Comparison of ENCODE assay signal across 1 cellular context in the genomic region with DNA sequence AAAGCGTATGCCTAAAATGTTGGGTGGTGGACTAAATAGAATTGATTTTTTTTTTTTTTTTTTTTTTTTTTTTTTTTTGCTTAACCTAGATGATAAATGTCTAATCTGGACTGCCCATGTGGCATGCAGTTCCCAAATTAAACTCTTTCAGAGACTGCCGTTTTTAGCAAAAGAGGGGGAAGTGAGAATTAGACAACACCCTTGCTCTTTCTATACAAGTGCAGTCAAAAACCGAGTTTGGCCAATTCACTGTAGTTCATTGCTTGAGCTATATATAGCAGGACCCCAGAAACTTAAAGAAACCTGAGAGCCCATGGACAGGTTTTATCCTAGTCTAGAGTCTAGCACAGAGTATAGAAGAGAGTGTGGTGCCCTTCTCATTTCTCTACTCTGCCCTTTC.
TF ChIP-seq lines count a peak whose summit lies in the region.

No MANE protein-coding gene starts in this region.

TF ChIP-seq in GM12878, 131 proteins besides CTCF, POLR2A, EP300 and RAD21 (continued from another document):
- TF ChIP-seq, protein P1, sequence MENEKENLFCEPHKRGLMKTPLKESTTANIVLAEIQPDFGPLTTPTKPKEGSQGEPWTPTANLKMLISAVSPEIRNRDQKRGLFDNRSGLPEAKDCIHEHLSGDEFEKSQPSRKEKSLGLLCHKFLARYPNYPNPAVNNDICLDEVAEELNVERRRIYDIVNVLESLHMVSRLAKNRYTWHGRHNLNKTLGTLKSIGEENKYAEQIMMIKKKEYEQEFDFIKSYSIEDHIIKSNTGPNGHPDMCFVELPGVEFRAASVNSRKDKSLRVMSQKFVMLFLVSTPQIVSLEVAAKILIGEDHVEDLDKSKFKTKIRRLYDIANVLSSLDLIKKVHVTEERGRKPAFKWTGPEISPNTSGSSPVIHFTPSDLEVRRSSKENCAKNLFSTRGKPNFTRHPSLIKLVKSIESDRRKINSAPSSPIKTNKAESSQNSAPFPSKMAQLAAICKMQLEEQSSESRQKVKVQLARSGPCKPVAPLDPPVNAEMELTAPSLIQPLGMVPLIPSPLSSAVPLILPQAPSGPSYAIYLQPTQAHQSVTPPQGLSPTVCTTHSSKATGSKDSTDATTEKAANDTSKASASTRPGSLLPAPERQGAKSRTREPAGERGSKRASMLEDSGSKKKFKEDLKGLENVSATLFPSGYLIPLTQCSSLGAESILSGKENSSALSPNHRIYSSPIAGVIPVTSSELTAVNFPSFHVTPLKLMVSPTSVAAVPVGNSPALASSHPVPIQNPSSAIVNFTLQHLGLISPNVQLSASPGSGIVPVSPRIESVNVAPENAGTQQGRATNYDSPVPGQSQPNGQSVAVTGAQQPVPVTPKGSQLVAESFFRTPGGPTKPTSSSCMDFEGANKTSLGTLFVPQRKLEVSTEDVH (IDR thresholded peaks at IDR 0.05; ENCODE audit: low read depth, partially characterized antibody): no peak
- no peak for TF ChIP-seq SMAD5 (IDR thresholded peaks at IDR 0.05; ENCODE audit: low read depth)
- no peak for TF ChIP-seq RAD51 (IDR thresholded peaks at IDR 0.05)
- peak in 1 of 2 experiments; percentile 56; a peak in 1 of 4 replicates for TF ChIP-seq SRF (IDR thresholded peaks at IDR 0.05; ENCODE audit: low read depth in 2 of 2, low read length in 2 of 2)
- TF ChIP-seq, protein P2, sequence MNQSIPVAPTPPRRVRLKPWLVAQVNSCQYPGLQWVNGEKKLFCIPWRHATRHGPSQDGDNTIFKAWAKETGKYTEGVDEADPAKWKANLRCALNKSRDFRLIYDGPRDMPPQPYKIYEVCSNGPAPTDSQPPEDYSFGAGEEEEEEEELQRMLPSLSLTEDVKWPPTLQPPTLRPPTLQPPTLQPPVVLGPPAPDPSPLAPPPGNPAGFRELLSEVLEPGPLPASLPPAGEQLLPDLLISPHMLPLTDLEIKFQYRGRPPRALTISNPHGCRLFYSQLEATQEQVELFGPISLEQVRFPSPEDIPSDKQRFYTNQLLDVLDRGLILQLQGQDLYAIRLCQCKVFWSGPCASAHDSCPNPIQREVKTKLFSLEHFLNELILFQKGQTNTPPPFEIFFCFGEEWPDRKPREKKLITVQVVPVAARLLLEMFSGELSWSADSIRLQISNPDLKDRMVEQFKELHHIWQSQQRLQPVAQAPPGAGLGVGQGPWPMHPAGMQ (IDR thresholded peaks at IDR 0.05; ENCODE audit: borderline replicate concordance): no peak
- no peak; the same call in 1 of the 2 replicates for TF ChIP-seq EED (IDR thresholded peaks at IDR 0.05; ENCODE audit: low read depth)
- peak; percentile 75 for TF ChIP-seq RUNX3 (IDR thresholded peaks at IDR 0.05; ENCODE audit: low read length)
- TF ChIP-seq TBL1XR1 (IDR thresholded peaks at IDR 0.05; ENCODE audit: low read depth, low read length): peak; percentile 78; the same call in 1 of the 2 replicates
- TF ChIP-seq JUND (IDR thresholded peaks at IDR 0.05; ENCODE audit: low read depth, low read length): no peak
- no peak for TF ChIP-seq POLR2AphosphoS2 (IDR thresholded peaks at IDR 0.05; ENCODE audit: low read depth, low read length)
- peak; percentile 30; the same call in 1 of the 2 replicates for TF ChIP-seq CBX5 (IDR thresholded peaks at IDR 0.05; ENCODE audit: low read depth)
- TF ChIP-seq, protein P3, sequence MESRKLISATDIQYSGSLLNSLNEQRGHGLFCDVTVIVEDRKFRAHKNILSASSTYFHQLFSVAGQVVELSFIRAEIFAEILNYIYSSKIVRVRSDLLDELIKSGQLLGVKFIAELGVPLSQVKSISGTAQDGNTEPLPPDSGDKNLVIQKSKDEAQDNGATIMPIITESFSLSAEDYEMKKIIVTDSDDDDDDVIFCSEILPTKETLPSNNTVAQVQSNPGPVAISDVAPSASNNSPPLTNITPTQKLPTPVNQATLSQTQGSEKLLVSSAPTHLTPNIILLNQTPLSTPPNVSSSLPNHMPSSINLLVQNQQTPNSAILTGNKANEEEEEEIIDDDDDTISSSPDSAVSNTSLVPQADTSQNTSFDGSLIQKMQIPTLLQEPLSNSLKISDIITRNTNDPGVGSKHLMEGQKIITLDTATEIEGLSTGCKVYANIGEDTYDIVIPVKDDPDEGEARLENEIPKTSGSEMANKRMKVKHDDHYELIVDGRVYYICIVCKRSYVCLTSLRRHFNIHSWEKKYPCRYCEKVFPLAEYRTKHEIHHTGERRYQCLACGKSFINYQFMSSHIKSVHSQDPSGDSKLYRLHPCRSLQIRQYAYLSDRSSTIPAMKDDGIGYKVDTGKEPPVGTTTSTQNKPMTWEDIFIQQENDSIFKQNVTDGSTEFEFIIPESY (IDR thresholded peaks at IDR 0.05): no peak
- TF ChIP-seq ZNF24 (IDR thresholded peaks at IDR 0.05): no peak
- no peak for TF ChIP-seq NRF1 (conservative IDR thresholded peaks at IDR 0.05; ENCODE audit: low read depth, low read length)
- TF ChIP-seq, protein P4, sequence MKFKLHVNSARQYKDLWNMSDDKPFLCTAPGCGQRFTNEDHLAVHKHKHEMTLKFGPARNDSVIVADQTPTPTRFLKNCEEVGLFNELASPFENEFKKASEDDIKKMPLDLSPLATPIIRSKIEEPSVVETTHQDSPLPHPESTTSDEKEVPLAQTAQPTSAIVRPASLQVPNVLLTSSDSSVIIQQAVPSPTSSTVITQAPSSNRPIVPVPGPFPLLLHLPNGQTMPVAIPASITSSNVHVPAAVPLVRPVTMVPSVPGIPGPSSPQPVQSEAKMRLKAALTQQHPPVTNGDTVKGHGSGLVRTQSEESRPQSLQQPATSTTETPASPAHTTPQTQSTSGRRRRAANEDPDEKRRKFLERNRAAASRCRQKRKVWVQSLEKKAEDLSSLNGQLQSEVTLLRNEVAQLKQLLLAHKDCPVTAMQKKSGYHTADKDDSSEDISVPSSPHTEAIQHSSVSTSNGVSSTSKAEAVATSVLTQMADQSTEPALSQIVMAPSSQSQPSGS (IDR thresholded peaks at IDR 0.05; ENCODE audit: low read length): peak; percentile 76; the same call in 1 of the 2 replicates
- peak; percentile 78 for TF ChIP-seq NFIC (IDR thresholded peaks at IDR 0.05; ENCODE audit: low read depth, low read length)
- TF ChIP-seq NR2C2 (IDR thresholded peaks at IDR 0.05; ENCODE audit: borderline replicate concordance, control insufficient read depth, insufficient read length, low read depth): no peak
- TF ChIP-seq MTA2 (IDR thresholded peaks at IDR 0.05; ENCODE audit: low read depth): no peak
- no peak for TF ChIP-seq MXI1 (IDR thresholded peaks at IDR 0.05; ENCODE audit: low read depth, low read length)
- TF ChIP-seq RFX5 (IDR thresholded peaks at IDR 0.05; ENCODE audit: low read depth, low read length): no peak
- TF ChIP-seq, protein P5, sequence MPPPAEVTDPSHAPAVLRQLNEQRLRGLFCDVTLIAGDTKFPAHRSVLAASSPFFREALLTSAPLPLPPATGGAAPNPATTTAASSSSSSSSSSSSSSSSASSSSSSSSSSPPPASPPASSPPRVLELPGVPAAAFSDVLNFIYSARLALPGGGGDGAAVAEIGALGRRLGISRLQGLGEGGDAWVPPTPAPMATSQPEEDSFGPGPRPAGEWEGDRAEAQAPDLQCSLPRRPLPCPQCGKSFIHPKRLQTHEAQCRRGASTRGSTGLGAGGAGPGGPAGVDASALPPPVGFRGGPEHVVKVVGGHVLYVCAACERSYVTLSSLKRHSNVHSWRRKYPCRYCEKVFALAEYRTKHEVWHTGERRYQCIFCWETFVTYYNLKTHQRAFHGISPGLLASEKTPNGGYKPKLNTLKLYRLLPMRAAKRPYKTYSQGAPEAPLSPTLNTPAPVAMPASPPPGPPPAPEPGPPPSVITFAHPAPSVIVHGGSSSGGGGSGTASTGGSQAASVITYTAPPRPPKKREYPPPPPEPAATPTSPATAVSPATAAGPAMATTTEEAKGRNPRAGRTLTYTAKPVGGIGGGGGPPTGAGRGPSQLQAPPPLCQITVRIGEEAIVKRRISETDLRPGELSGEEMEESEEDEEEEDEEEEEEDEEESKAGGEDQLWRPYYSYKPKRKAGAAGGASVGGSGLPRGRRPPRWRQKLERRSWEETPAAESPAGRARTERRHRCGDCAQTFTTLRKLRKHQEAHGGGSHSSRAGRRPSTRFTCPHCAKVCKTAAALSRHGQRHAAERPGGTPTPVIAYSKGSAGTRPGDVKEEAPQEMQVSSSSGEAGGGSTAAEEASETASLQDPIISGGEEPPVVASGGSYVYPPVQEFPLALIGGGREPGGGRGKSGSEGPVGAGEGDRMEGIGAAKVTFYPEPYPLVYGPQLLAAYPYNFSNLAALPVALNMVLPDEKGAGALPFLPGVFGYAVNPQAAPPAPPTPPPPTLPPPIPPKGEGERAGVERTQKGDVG (CRISPR knock-in tag; IDR thresholded peaks at IDR 0.05): no peak
